1 cellular context compared by ENCODE assay signal in the genomic region with DNA sequence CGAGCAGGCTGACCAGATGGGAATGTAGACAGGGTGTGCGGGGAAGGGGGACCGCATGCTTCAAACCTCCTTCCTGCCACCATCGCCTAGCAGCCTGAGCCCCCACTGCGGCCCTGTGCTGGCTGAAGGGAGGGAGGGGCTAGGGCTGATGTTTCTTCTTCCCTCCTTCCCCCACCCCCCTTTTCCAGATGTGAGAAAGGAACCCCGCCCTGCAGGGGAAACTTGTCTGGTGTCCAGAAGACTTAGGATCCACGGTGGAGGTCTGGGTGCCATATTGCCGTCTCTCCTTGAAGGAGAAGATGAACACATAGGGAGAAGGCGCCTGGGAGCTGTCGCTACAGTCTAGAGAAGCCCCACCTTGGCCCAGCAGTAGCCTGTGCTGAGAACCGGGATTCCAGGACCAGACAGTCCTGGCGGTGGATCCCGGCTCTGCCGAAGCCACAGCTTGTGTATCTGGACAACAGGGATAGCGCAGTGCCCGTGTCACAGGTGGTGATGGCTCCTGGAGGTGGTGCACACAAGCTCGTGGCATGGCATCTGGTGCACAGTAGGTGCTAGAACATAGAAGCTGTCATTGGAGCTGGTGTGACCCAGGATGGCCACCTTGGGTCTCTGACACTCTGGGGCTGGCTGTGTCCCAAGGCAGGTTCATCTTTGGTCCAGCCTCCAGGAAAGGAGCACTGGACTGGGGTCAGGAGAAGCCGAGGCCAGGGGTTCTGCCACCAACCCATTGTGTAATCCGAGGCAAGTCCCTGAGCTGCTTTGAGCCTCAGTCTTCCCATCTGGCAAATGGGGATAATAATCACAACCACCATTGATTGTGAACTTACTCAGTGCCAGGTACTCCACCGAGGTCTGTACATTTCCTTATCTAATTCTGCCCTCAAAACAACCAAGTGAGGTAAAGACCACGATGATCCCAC.
TF ChIP-seq lines count a peak whose summit lies in the region.

No MANE protein-coding gene starts in this region.

TF ChIP-seq in HepG2, 621 proteins besides CTCF, POLR2A, EP300 and RAD21 (continued from another document and continues in another):
- 0 out of 2 replicates have a peak, but pooled peaks have one; percentile 50 for TF ChIP-seq ZNF138 (CRISPR knock-in tag; IDR thresholded peaks at IDR 0.05; ENCODE audit: low read depth)
- TF ChIP-seq, protein P1, sequence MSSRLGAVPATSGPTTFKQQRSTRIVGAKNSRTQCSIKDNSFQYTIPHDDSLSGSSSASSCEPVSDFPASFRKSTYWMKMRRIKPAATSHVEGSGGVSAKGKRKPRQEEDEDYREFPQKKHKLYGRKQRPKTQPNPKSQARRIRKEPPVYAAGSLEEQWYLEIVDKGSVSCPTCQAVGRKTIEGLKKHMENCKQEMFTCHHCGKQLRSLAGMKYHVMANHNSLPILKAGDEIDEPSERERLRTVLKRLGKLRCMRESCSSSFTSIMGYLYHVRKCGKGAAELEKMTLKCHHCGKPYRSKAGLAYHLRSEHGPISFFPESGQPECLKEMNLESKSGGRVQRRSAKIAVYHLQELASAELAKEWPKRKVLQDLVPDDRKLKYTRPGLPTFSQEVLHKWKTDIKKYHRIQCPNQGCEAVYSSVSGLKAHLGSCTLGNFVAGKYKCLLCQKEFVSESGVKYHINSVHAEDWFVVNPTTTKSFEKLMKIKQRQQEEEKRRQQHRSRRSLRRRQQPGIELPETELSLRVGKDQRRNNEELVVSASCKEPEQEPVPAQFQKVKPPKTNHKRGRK (CRISPR knock-in tag; IDR thresholded peaks at IDR 0.05), result no peak
- TF ChIP-seq MTA3 (CRISPR knock-in tag; IDR thresholded peaks at IDR 0.05), result no peak
- TF ChIP-seq, protein P2, sequence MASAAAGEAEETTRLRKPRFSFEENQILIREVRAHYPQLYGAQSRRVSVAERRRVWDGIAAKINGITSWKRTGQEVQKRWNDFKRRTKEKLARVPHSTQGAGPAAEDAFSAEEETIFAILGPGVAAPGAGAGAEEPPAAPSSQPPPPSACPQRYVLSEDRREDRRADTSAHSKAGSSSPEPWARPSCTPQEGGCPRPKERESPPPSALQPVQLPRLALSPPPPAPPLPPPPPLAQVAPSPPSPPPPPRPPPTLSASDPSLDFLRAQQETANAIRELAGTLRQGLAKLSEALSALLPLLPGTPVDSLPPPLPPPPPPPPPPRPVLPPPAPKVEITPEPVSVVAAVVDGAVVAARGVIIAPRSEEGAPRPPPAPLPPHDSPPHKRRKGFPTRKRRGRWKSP (CRISPR knock-in tag; IDR thresholded peaks at IDR 0.05), result no peak
- TF ChIP-seq PHB2 (IDR thresholded peaks at IDR 0.05; ENCODE audit: partially characterized antibody), result no peak
- no peak for TF ChIP-seq CBX1 (IDR thresholded peaks at IDR 0.05; ENCODE audit: low read depth)
- TF ChIP-seq ADNP (CRISPR knock-in tag; IDR thresholded peaks at IDR 0.05), result peak; percentile 83
- no peak for TF ChIP-seq ZNF639 (CRISPR knock-in tag; conservative IDR thresholded peaks at IDR 0.05)
- peak; percentile 53; the same call in 1 of the 2 replicates for TF ChIP-seq ZMYM2 (CRISPR knock-in tag; IDR thresholded peaks at IDR 0.05)
- TF ChIP-seq, protein P3, sequence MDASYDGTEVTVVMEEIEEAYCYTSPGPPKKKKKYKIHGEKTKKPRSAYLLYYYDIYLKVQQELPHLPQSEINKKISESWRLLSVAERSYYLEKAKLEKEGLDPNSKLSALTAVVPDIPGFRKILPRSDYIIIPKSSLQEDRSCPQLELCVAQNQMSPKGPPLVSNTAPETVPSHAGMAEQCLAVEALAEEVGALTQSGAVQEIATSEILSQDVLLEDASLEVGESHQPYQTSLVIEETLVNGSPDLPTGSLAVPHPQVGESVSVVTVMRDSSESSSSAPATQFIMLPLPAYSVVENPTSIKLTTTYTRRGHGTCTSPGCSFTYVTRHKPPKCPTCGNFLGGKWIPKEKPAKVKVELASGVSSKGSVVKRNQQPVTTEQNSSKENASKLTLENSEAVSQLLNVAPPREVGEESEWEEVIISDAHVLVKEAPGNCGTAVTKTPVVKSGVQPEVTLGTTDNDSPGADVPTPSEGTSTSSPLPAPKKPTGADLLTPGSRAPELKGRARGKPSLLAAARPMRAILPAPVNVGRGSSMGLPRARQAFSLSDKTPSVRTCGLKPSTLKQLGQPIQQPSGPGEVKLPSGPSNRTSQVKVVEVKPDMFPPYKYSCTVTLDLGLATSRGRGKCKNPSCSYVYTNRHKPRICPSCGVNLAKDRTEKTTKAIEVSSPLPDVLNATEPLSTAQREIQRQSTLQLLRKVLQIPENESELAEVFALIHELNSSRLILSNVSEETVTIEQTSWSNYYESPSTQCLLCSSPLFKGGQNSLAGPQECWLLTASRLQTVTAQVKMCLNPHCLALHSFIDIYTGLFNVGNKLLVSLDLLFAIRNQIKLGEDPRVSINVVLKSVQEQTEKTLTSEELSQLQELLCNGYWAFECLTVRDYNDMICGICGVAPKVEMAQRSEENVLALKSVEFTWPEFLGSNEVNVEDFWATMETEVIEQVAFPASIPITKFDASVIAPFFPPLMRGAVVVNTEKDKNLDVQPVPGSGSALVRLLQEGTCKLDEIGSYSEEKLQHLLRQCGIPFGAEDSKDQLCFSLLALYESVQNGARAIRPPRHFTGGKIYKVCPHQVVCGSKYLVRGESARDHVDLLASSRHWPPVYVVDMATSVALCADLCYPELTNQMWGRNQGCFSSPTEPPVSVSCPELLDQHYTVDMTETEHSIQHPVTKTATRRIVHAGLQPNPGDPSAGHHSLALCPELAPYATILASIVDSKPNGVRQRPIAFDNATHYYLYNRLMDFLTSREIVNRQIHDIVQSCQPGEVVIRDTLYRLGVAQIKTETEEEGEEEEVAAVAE (CRISPR knock-in tag; IDR thresholded peaks at IDR 0.05; ENCODE audit: borderline replicate concordance), result no peak
- no peak for TF ChIP-seq ZNF260 (CRISPR knock-in tag; IDR thresholded peaks at IDR 0.05; ENCODE audit: borderline replicate concordance, low read depth)
- no peak for TF ChIP-seq BCL6 (CRISPR knock-in tag; IDR thresholded peaks at IDR 0.05)
- TF ChIP-seq ZBTB4 (CRISPR knock-in tag; IDR thresholded peaks at IDR 0.05; ENCODE audit: borderline replicate concordance), result no peak
- TF ChIP-seq GPBP1L1 (CRISPR knock-in tag; IDR thresholded peaks at IDR 0.05), result no peak
- TF ChIP-seq MEF2D (CRISPR knock-in tag; IDR thresholded peaks at IDR 0.05), result 0 out of 2 replicates have a peak, but pooled peaks have one; percentile 43
- TF ChIP-seq ZBTB38 (CRISPR knock-in tag; IDR thresholded peaks at IDR 0.05), result 0 out of 2 replicates have a peak, but pooled peaks have one; percentile 9
- no peak for TF ChIP-seq NR0B2 (CRISPR knock-in tag; IDR thresholded peaks at IDR 0.05)
- no peak for TF ChIP-seq SMYD3 (CRISPR knock-in tag; IDR thresholded peaks at IDR 0.05)
- TF ChIP-seq ZNF34 (CRISPR knock-in tag; IDR thresholded peaks at IDR 0.05; ENCODE audit: borderline replicate concordance), result no peak
- TF ChIP-seq CHD2 (IDR thresholded peaks at IDR 0.05; ENCODE audit: low read depth, low read length), result no peak
- peak; percentile 85 for TF ChIP-seq KDM1A (CRISPR knock-in tag; IDR thresholded peaks at IDR 0.05)
- no peak for TF ChIP-seq ZNF670 (CRISPR knock-in tag; IDR thresholded peaks at IDR 0.05; ENCODE audit: borderline replicate concordance)
- TF ChIP-seq FOXA1 (IDR thresholded peaks at IDR 0.05), result no peak
- TF ChIP-seq FOXA1 (CRISPR knock-in tag; IDR thresholded peaks at IDR 0.05), result 0 out of 2 replicates have a peak, but pooled peaks have one; percentile 32
- TF ChIP-seq, protein P4, sequence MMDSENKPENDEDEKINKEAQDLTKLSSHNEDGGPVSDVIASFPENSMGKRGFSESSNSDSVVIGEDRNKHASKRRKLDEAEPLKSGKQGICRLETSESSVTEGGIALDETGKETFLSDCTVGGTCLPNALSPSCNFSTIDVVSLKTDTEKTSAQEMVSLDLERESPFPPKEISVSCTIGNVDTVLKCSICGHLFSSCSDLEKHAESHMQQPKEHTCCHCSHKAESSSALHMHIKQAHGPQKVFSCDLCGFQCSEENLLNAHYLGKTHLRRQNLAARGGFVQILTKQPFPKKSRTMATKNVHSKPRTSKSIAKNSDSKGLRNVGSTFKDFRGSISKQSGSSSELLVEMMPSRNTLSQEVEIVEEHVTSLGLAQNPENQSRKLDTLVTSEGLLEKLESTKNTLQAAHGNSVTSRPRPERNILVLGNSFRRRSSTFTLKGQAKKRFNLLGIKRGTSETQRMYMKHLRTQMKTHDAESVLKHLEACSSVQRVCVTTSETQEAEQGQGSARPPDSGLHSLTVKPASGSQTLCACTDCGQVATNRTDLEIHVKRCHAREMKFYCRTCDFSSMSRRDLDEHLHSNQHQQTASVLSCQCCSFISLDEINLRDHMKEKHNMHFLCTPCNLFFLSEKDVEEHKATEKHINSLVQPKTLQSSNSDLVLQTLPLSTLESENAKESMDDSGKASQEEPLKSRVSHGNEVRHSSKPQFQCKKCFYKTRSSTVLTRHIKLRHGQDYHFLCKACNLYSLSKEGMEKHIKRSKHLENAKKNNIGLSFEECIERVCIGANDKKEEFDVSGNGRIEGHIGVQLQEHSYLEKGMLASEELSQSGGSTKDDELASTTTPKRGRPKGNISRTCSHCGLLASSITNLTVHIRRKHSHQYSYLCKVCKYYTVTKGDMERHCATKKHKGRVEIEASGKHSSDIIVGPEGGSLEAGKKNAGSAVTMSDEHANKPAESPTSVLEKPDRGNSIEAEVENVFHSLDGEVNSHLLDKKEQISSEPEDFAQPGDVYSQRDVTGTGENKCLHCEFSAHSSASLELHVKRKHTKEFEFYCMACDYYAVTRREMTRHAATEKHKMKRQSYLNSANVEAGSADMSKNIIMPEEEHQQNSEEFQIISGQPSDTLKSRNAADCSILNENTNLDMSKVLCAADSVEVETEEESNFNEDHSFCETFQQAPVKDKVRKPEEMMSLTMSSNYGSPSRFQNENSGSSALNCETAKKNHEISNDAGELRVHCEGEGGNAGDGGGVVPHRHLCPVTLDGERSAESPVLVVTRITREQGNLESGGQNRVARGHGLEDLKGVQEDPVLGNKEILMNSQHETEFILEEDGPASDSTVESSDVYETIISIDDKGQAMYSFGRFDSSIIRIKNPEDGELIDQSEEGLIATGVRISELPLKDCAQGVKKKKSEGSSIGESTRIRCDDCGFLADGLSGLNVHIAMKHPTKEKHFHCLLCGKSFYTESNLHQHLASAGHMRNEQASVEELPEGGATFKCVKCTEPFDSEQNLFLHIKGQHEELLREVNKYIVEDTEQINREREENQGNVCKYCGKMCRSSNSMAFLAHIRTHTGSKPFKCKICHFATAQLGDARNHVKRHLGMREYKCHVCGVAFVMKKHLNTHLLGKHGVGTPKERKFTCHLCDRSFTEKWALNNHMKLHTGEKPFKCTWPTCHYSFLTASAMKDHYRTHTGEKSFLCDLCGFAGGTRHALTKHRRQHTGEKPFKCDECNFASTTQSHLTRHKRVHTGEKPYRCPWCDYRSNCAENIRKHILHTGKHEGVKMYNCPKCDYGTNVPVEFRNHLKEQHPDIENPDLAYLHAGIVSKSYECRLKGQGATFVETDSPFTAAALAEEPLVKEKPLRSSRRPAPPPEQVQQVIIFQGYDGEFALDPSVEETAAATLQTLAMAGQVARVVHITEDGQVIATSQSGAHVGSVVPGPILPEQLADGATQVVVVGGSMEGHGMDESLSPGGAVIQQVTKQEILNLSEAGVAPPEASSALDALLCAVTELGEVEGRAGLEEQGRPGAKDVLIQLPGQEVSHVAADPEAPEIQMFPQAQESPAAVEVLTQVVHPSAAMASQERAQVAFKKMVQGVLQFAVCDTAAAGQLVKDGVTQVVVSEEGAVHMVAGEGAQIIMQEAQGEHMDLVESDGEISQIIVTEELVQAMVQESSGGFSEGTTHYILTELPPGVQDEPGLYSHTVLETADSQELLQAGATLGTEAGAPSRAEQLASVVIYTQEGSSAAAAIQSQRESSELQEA (CRISPR knock-in tag; IDR thresholded peaks at IDR 0.05; ENCODE audit: not compliant biosample characterization), result peak; percentile 79
